Comparison of ENCODE assay signal across 1 cellular context in genomic region chr14:65344011-65344410, GRCh38.
TF ChIP-seq lines count a peak whose summit lies in the region.

No MANE protein-coding gene starts in this region.

TF ChIP-seq in GM12878, 131 proteins besides CTCF, POLR2A, EP300 and RAD21 (continued from another document):
- TF ChIP-seq CUX1 (IDR thresholded peaks at IDR 0.05; ENCODE audit: insufficient replicate concordance, low read depth, low read length), result no peak
